Comparison of ENCODE assay signal across 1 cellular context in the genomic region with DNA sequence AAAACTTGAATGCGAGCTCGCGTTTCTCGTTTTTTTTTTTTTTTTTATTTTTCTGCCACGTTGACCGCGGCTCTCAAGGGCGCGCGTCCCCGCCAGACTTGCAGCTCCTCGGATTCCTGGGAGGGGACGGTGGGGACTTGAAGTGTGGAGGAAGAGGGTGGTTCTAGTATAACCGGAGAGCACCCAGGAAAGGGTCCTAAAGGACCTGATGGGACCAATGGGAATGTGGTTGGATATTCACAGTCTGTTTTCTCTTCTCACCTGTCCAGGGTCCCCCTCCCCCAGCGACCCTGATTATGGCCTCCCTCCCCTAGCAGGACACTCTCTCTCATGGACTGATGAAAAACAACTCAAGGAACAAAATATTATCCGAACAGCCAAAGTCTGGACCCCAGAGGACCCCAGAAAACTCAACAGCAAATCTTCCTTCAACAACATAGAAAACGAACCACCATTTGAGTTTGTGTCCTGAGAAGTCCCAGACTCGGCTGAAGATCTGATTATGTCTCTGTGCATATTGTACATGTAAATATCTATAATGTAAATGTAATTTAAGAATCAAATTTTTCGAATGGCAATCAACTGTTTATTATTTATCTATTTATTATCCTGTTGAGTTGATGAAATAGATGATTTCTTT.
A peak's percentile ranks its signal among the peaks of the same experiment; 100 is the strongest.
TF ChIP-seq lines count a peak whose summit lies in the region.

No MANE protein-coding gene starts in this region.

TF ChIP-seq in HepG2, 621 proteins besides CTCF, POLR2A, EP300 and RAD21:
- TF ChIP-seq, protein P1, sequence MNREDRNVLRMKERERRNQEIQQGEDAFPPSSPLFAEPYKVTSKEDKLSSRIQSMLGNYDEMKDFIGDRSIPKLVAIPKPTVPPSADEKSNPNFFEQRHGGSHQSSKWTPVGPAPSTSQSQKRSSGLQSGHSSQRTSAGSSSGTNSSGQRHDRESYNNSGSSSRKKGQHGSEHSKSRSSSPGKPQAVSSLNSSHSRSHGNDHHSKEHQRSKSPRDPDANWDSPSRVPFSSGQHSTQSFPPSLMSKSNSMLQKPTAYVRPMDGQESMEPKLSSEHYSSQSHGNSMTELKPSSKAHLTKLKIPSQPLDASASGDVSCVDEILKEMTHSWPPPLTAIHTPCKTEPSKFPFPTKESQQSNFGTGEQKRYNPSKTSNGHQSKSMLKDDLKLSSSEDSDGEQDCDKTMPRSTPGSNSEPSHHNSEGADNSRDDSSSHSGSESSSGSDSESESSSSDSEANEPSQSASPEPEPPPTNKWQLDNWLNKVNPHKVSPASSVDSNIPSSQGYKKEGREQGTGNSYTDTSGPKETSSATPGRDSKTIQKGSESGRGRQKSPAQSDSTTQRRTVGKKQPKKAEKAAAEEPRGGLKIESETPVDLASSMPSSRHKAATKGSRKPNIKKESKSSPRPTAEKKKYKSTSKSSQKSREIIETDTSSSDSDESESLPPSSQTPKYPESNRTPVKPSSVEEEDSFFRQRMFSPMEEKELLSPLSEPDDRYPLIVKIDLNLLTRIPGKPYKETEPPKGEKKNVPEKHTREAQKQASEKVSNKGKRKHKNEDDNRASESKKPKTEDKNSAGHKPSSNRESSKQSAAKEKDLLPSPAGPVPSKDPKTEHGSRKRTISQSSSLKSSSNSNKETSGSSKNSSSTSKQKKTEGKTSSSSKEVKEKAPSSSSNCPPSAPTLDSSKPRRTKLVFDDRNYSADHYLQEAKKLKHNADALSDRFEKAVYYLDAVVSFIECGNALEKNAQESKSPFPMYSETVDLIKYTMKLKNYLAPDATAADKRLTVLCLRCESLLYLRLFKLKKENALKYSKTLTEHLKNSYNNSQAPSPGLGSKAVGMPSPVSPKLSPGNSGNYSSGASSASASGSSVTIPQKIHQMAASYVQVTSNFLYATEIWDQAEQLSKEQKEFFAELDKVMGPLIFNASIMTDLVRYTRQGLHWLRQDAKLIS (CRISPR knock-in tag; IDR thresholded peaks at IDR 0.05), result no peak
- TF ChIP-seq, protein P2, sequence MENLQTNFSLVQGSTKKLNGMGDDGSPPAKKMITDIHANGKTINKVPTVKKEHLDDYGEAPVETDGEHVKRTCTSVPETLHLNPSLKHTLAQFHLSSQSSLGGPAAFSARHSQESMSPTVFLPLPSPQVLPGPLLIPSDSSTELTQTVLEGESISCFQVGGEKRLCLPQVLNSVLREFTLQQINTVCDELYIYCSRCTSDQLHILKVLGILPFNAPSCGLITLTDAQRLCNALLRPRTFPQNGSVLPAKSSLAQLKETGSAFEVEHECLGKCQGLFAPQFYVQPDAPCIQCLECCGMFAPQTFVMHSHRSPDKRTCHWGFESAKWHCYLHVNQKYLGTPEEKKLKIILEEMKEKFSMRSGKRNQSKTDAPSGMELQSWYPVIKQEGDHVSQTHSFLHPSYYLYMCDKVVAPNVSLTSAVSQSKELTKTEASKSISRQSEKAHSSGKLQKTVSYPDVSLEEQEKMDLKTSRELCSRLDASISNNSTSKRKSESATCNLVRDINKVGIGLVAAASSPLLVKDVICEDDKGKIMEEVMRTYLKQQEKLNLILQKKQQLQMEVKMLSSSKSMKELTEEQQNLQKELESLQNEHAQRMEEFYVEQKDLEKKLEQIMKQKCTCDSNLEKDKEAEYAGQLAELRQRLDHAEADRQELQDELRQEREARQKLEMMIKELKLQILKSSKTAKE (CRISPR knock-in tag; IDR thresholded peaks at IDR 0.05; ENCODE audit: borderline replicate concordance), result no peak
- TF ChIP-seq EZH2 (conservative IDR thresholded peaks at IDR 0.05; ENCODE audit: low read depth, low read length) (peak; percentile 51; the same call in 1 of the 2 replicates), MYC (CRISPR knock-in tag; IDR thresholded peaks at IDR 0.05; ENCODE audit: borderline replicate concordance) (no peak)
TF ChIP-seq in HepG2: peak in this region for 1.
